Comparison of ENCODE assay signal across 8 cellular contexts in the genomic region with DNA sequence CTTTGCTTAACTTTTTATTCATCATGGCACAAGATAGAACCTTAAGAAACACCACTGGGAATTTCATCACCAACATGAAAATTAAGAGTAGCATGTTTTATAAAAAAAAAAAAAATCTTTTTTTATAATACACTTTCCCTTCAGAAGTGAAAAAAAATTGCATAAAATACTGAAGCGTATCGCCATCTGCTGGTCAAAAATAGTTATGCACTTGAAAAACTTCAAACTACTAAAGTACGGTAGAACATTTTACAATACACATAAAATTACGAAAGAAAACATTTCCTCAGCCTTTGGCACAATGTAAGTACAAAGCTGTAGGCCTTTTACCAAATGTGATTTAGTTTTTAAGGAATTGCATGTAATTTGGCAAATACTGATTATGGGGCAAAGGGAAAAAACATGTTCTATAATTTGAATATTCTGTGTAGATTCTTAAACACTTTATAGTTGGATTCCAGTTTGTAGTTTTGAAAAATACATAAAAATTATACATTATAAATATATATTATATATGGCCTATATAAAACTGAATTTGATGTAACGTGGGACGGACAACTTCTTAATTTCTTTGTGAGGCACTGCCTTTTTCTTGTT. TPM values are rescaled to one million over a fixed set of nuclear protein-coding genes. Genes with fewer than 3 reads are reported as not detected.
A peak's percentile ranks its signal among the peaks of the same experiment; 100 is the strongest.
DNase-seq lines count a peak whose midpoint lies in the region; ATAC-seq, FAIRE-seq and TF ChIP-seq lines count a peak whose summit lies in the region.

No MANE protein-coding gene starts in this region.

- H3K4me2 ChIP-seq in A549 (no peak overlapping the region), PC-3 (ENCODE audit: low read length) (no peak overlapping the region)

- FAIRE-seq in A549 (lab: Jason Lieb, UNC): peak; percentile 28

- H3K36me3 ChIP-seq in PC-3 (ENCODE audit: low read depth, low read length): no peaks in the 10 kb centered on the region

- H2AFZ ChIP-seq in PC-3 (ENCODE audit: low read length): 0 out of 2 replicates have a peak overlapping the region, but pooled peaks have one; percentile 49

- H3K27me3 ChIP-seq in PC-3 (ENCODE audit: low read length): no peaks in the 10 kb centered on the region

- ATAC-seq in A549 (no peak), PC-3 (no peak), HG02623 (IDR thresholded peaks at IDR 0.05; ENCODE audit: unreplicated experiment) (no peak), GM18498 (IDR thresholded peaks at IDR 0.05; ENCODE audit: unreplicated experiment) (no peak)

- no peaks in the 10 kb centered on the region for H3F3A ChIP-seq in PC-3 (ENCODE audit: low read length, unreplicated experiment)

- H4K20me1 ChIP-seq in PC-3 (ENCODE audit: low read length): no peaks in the 10 kb centered on the region

- H3K4me1 ChIP-seq in A549 (no peaks in the 10 kb centered on the region), PC-3 (ENCODE audit: insufficient read depth, low read length) (no peaks in the 10 kb centered on the region)

- intact Hi-C loops in PC-3 (cut with micrococcal nuclease): loop anchor here (1.0 kb wide), 1 partner anchor 948 kb away; no protein-coding TSS in a partner anchor

- no peaks in the 10 kb centered on the region for H3K9me3 ChIP-seq in A549
- no peaks in the 10 kb centered on the region for H3K9me3 ChIP-seq in PC-3 (ENCODE audit: low read length)

- peak in 1 of 2 experiments; percentile 23 for DNase-seq in A549 (ENCODE audit: low read depth in 1 of 2, low spot score in 1 of 2)
- peak; percentile 33 for DNase-seq in GM04504 (ENCODE audit: low read depth)
- peak; percentile 73 for DNase-seq in PC-3
- DNase-seq in fibroblast of pulmonary artery (ENCODE audit: low read depth): peak; percentile 75
- DNase-seq in smooth muscle cell of the brain vasculature (ENCODE audit: low read depth, low spot score): peak; percentile 15
- no peak for DNase-seq in NCI-H2171 (lab: John Stamatoyannopoulos, UW)

- BruUV-seq in PC-3 (replicated peaks; lab: Mats Ljungman, UMichigan): no TSS peak

- H3K9ac ChIP-seq in PC-3 (ENCODE audit: low read length): no peak overlapping the region

- POLR2A ChIA-PET in A549 (lab: Yijun Ruan, JAX) (no interaction called here), PC-3 (lab: Charles Lee; ENCODE audit: unreplicated experiment) (no interaction called here)

- CTCF ChIA-PET in A549 (lab: Yijun Ruan, JAX): interaction anchor here (0.6 to 5.8 kb wide), 7 partner anchors 10 to 1839 kb away, joined by 3 to 42 read pairs (median 3); no protein-coding TSS in a partner anchor
- CTCF ChIA-PET in PC-3 (lab: Charles Lee): no interaction called here

- WGBS in A549 (ENCODE audit: missing lambda C conversion rate): 29% methylated on average over 6 of the region's 6 CpGs

- H3K27ac ChIP-seq in A549 (no peak overlapping the region), PC-3 (ENCODE audit: low read length) (no peak overlapping the region)

- no peaks in the 10 kb centered on the region for H3K79me2 ChIP-seq in PC-3 (ENCODE audit: low read length)

- H3K9me2 ChIP-seq in PC-3 (replicated peaks; ENCODE audit: low read length): no peaks in the 10 kb centered on the region

- TF ChIP-seq RAD21 in A549 (conservative IDR thresholded peaks at IDR 0.05 in 1 of 2, IDR thresholded peaks at IDR 0.05 in 1 of 2): peak; percentile 36 to 46; a peak in 4 of 5 replicates

- TF ChIP-seq CTCF in A549 (IDR thresholded peaks at IDR 0.05) (peak; percentile 63), PC-3 (conservative IDR thresholded peaks at IDR 0.05; ENCODE audit: low read depth, low read length) (peak; percentile 67), fibroblast of pulmonary artery (IDR thresholded peaks at IDR 0.05; ENCODE audit: low read length, missing control alignments) (peak; percentile 51)

- TF ChIP-seq EP300 in A549 (IDR thresholded peaks at IDR 0.05): no peak

- H3K4me3 ChIP-seq in A549 (no peak overlapping the region), PC-3 (ENCODE audit: low read length) (no peak overlapping the region), fibroblast of pulmonary artery (replicated peaks; ENCODE audit: low read depth, low read length) (no peak overlapping the region)

- TF ChIP-seq POLR2A in A549 (IDR thresholded peaks at IDR 0.05; ENCODE audit: low read length): no peak

TF ChIP-seq in A549, 52 proteins besides CTCF, POLR2A, EP300 and RAD21:
- TF ChIP-seq, protein P1, sequence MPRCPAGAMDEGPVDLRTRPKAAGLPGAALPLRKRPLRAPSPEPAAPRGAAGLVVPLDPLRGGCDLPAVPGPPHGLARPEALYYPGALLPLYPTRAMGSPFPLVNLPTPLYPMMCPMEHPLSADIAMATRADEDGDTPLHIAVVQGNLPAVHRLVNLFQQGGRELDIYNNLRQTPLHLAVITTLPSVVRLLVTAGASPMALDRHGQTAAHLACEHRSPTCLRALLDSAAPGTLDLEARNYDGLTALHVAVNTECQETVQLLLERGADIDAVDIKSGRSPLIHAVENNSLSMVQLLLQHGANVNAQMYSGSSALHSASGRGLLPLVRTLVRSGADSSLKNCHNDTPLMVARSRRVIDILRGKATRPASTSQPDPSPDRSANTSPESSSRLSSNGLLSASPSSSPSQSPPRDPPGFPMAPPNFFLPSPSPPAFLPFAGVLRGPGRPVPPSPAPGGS (IDR thresholded peaks at IDR 0.05): no peak
- TF ChIP-seq SMC3 (IDR thresholded peaks at IDR 0.05): peak; percentile 49

RNA-seq across cellular contexts. Expression of gene HCCS, which starts 26.5 kb away (rescaled TPM):
- polyA plus RNA-seq in A549 (2011; rRNA removed) (35.4 and 46.6 TPM in 2 replicates), A549 (2017; fragmentation: RNase III; extraction: RNeasy Plus Mini Kit Qiagen cat#74134 plus additional on column Dnase treatment) (61.2 to 61.8 TPM (median 61.5 TPM) in 3 replicates)
- 28.1 and 28.9 TPM in 2 replicates for polyA plus RNA-seq in A549 (2012; cell fraction: cytosol; rRNA removed)
- polyA plus RNA-seq in A549 (2012; cell fraction: nucleus; rRNA removed): 9.5 and 12.1 TPM in 2 replicates
- 19.4 and 20.7 TPM in 2 replicates for polyA minus RNA-seq in A549 (2011; rRNA and poly(A)+ RNA removed)
- 44.9 and 54.4 TPM in 2 replicates for total RNA-seq in PC-3 (2014; rRNA removed)
